9 cellular contexts compared by ENCODE assay signal in genomic region chr1:212595229-212595628, GRCh38. TPM values are rescaled to one million over a fixed set of nuclear protein-coding genes. Genes with fewer than 3 reads are reported as not detected.
DNase-seq lines count a peak whose midpoint lies in the region; ATAC-seq and TF ChIP-seq lines count a peak whose summit lies in the region.
"Had no signal": no experiment of that assay in that cellular context is flagged by ENCODE, and none has a peak within 500 bp of the region (broad histone marks: within the 10 kb centered on the region; RNA-seq: fewer than 3 reads in every experiment).

No MANE protein-coding gene starts in this region.

- H3K27me3 Mint-ChIP-seq in T-helper 1 cell treated with Interleukin-12 subunit alpha and Interleukin-12 subunit beta and Interleukin-4 antibody, amounts not matched to agents 30 μg/mL and 1 μg/mL, for 36 hours (ENCODE audit: low read depth), result peaks cover 20% of the 10 kb centered on the region
- H3K27me3 Mint-ChIP-seq in osteocyte (ENCODE audit: unreplicated experiment), result peaks cover 27% of the 10 kb centered on the region

- peaks cover 22% of the 10 kb centered on the region for H3K4me1 Mint-ChIP-seq in T-helper 1 cell treated with Interleukin-12 subunit alpha and Interleukin-12 subunit beta and Interleukin-4 antibody, amounts not matched to agents 30 μg/mL and 1 μg/mL, for 36 hours (ENCODE audit: low read depth)
- H3K4me1 Mint-ChIP-seq in osteocyte (ENCODE audit: unreplicated experiment), result peaks cover 14% of the 10 kb centered on the region

- H3K9me2 ChIP-seq in PC-3 (replicated peaks; ENCODE audit: low read length), result no peaks in the 10 kb centered on the region

- H3K27ac ChIP-seq in PC-3 (ENCODE audit: low read length) (peak overlapping the region; percentile 80), mammary epithelial cell (ENCODE audit: insufficient read depth, low read depth, low read length) (peak overlapping the region; percentile 95)

- no peaks in the 10 kb centered on the region for H4K20me1 ChIP-seq in PC-3 (ENCODE audit: low read length)
- H4K20me1 ChIP-seq in mammary epithelial cell (ENCODE audit: insufficient read depth, low read length), result no peaks in the 10 kb centered on the region

- DNase-seq in T-helper 1 cell (no peak), PC-3 (no peak), mammary epithelial cell (no peak), osteocyte (ENCODE audit: extremely low spot score, unreplicated experiment) (peak; percentile 76), erythroblast (lab: John Stamatoyannopoulos, UW) (no peak)
- DNase-seq: esophagus squamous epithelium had no signal

- H3K4me2 ChIP-seq in PC-3 (ENCODE audit: low read length) (peak overlapping the region; percentile 60), mammary epithelial cell (ENCODE audit: insufficient read depth, low read depth, low read length) (peak overlapping the region; percentile 59)

- TF ChIP-seq CTCF in PC-3 (conservative IDR thresholded peaks at IDR 0.05; ENCODE audit: low read depth, low read length) (no peak), mammary epithelial cell (conservative IDR thresholded peaks at IDR 0.05 in 1 of 2, IDR thresholded peaks at IDR 0.05 in 1 of 2; ENCODE audit: extremely low read depth in 1 of 2, insufficient read depth in 1 of 2, low read depth in 1 of 2, low read length in 2 of 2) (no peak), osteocyte (IDR thresholded peaks at IDR 0.05) (no peak)

- H3K36me3 ChIP-seq in PC-3 (ENCODE audit: low read depth, low read length), result no peaks in the 10 kb centered on the region
- H3K36me3 ChIP-seq in mammary epithelial cell (ENCODE audit: insufficient read depth, low read length), result no peaks in the 10 kb centered on the region
- H3K36me3 ChIP-seq: esophagus squamous epithelium had no signal

- H3K36me3 Mint-ChIP-seq in T-helper 1 cell treated with Interleukin-12 subunit alpha and Interleukin-12 subunit beta and Interleukin-4 antibody, amounts not matched to agents 30 μg/mL and 1 μg/mL, for 36 hours (ENCODE audit: low read depth), result peaks cover 10% of the 10 kb centered on the region
- H3K36me3 Mint-ChIP-seq in osteocyte (ENCODE audit: unreplicated experiment), result no peaks in the 10 kb centered on the region

- H3K9ac ChIP-seq in PC-3 (ENCODE audit: low read length) (peak overlapping the region; percentile 46), mammary epithelial cell (ENCODE audit: insufficient read depth, low read length) (peak overlapping the region; percentile 74)

- no peak overlapping the region for H3K4me3 ChIP-seq in PC-3 (ENCODE audit: low read length)
- no peak overlapping the region for H3K4me3 ChIP-seq in mammary epithelial cell (replicated peaks in 1 of 3; ENCODE audit: insufficient read depth in 1 of 3, low read depth in 2 of 3, low read length in 3 of 3)

- TF ChIP-seq POLR2A in erythroblast (IDR thresholded peaks at IDR 0.05; ENCODE audit: low read length), result no peak

- H3K79me2 ChIP-seq in PC-3 (ENCODE audit: low read length), result no peaks in the 10 kb centered on the region
- no peaks in the 10 kb centered on the region for H3K79me2 ChIP-seq in mammary epithelial cell (ENCODE audit: insufficient read depth, low read length)

- CTCF ChIA-PET in PC-3 (lab: Charles Lee) (no interaction called here), mammary epithelial cell (lab: Charles Lee; ENCODE audit: low non-redundant PET) (no interaction called here)

- 92% methylated on average over 8 of the region's 8 CpGs for WGBS in mammary epithelial cell (ENCODE audit: low coverage, missing lambda C conversion rate)

- no peak overlapping the region for H3K4me3 Mint-ChIP-seq in T-helper 1 cell treated with Interleukin-12 subunit alpha and Interleukin-12 subunit beta and Interleukin-4 antibody, amounts not matched to agents 30 μg/mL and 1 μg/mL, for 36 hours
- no peak overlapping the region for H3K4me3 Mint-ChIP-seq in osteocyte (ENCODE audit: unreplicated experiment)

- ATAC-seq in PC-3 (no peak), HG03432 (IDR thresholded peaks at IDR 0.05; ENCODE audit: unreplicated experiment) (no peak), HG02885 (IDR thresholded peaks at IDR 0.05; ENCODE audit: poor library complexity, unreplicated experiment) (no peak)

- no peaks in the 10 kb centered on the region for H3F3A ChIP-seq in PC-3 (ENCODE audit: low read length, unreplicated experiment)

- no peak overlapping the region for H2AFZ ChIP-seq in PC-3 (ENCODE audit: low read length)
- H2AFZ ChIP-seq in mammary epithelial cell (ENCODE audit: low read depth, low read length), result peak overlapping the region; percentile 46

- H3K4me1 ChIP-seq in PC-3 (ENCODE audit: insufficient read depth, low read length) (peaks cover 38% of the 10 kb centered on the region), mammary epithelial cell (ENCODE audit: insufficient read depth, low read length) (peaks cover 19% of the 10 kb centered on the region)

- intact Hi-C loops in PC-3 (cut with micrococcal nuclease) (no loop called here), mammary epithelial cell (cut with micrococcal nuclease) (no loop called here)

- in situ Hi-C loops in mammary epithelial cell (cut with MboI; ENCODE audit: low sequenced_read_pairs in 2 of 2), result loop anchor here in 1 of 2 donors (10.0 kb wide), 1 partner anchor 110 kb away; no protein-coding TSS in a partner anchor

- H3K9me3 Mint-ChIP-seq in T-helper 1 cell treated with Interleukin-12 subunit alpha and Interleukin-12 subunit beta and Interleukin-4 antibody, amounts not matched to agents 30 μg/mL and 1 μg/mL, for 36 hours, result no peaks in the 10 kb centered on the region
- H3K9me3 Mint-ChIP-seq in osteocyte (ENCODE audit: unreplicated experiment), result no peaks in the 10 kb centered on the region

- peak overlapping the region; percentile 98 for H3K27ac Mint-ChIP-seq in T-helper 1 cell treated with Interleukin-12 subunit alpha and Interleukin-12 subunit beta and Interleukin-4 antibody, amounts not matched to agents 30 μg/mL and 1 μg/mL, for 36 hours
- peak overlapping the region; percentile 85 for H3K27ac Mint-ChIP-seq in osteocyte (ENCODE audit: unreplicated experiment)

- H3K27me3 ChIP-seq in PC-3 (ENCODE audit: low read length) (no peaks in the 10 kb centered on the region), mammary epithelial cell (ENCODE audit: insufficient read depth, low read length) (no peaks in the 10 kb centered on the region)

- no peaks in the 10 kb centered on the region for H3K9me3 ChIP-seq in PC-3 (ENCODE audit: low read length)
- no peaks in the 10 kb centered on the region for H3K9me3 ChIP-seq in mammary epithelial cell (replicated peaks; ENCODE audit: insufficient read depth, low read length)
- H3K9me3 ChIP-seq: esophagus squamous epithelium had no signal

- dilution Hi-C loops in mammary epithelial cell (cut with HindIII; ENCODE audit: low sequenced_read_pairs), result no loop called here

- BruUV-seq in PC-3 (replicated peaks; lab: Mats Ljungman, UMichigan) (no TSS peak), mammary epithelial cell (replicated peaks; lab: Mats Ljungman, UMichigan) (no TSS peak)

- POLR2A ChIA-PET in PC-3 (lab: Charles Lee; ENCODE audit: unreplicated experiment), result no interaction called here

RNA-seq across cellular contexts. Expression of gene ATF3, which starts 13.3 kb away (rescaled TPM):
- 275 and 335 TPM in 2 replicates for total RNA-seq in PC-3 (2014; rRNA removed)
- 10 to 100 TPM in 1 of 2 donors, 1 to 10 TPM in 1; 3.5 to 17.8 TPM for total RNA-seq in mammary epithelial cell
- 1.3 TPM for polyA plus RNA-seq in mammary epithelial cell
- 2.3 TPM for polyA minus RNA-seq in mammary epithelial cell
- 18.7 and 45.3 TPM in 2 replicates for total RNA-seq in osteocyte
